Comparison of ENCODE assay signal across 8 cellular contexts in genomic region chr19:56393119-56394012, GRCh38. TPM values are rescaled to one million over a fixed set of nuclear protein-coding genes. Genes with fewer than 3 reads are reported as not detected.
A peak's percentile ranks its signal among the peaks of the same experiment; 100 is the strongest.
DNase-seq lines count a peak whose midpoint lies in the region; ATAC-seq, FAIRE-seq and TF ChIP-seq lines count a peak whose summit lies in the region.

Gene ZNF582 (minus strand): TSS chr19:56393534. CDS start chr19:56391752, 1,782 bp downstream.

- H3K79me2 ChIP-seq in smooth muscle cell (ENCODE audit: low read depth): no peaks in the 10 kb centered on the region

- H3K4me3 ChIP-seq in WERI-Rb-1 (ENCODE audit: low read depth, low read length) (peak within 1 kb of the TSS; percentile 87), cardiac fibroblast (replicated peaks in 1 of 2; ENCODE audit: low read depth in 2 of 2, low read length in 2 of 2) (peak within 1 kb of the TSS; percentile 70 to 87), smooth muscle cell (peak within 1 kb of the TSS; percentile 98)

- peak; percentile 96 for ATAC-seq in HG02759 (IDR thresholded peaks at IDR 0.05; ENCODE audit: unreplicated experiment)

- H3K9me3 Mint-ChIP-seq in immature natural killer cell: peaks cover 7 to 34% (median 9%) of the 10 kb centered on the region in 6 donors

- H3F3A ChIP-seq in smooth muscle cell (ENCODE audit: low read depth): no peaks in the 10 kb centered on the region

- peaks cover 0 to 5% (median 0%) of the 10 kb centered on the region in 3 donors for H3K27me3 Mint-ChIP-seq in immature natural killer cell (ENCODE audit: low read depth in 3 of 3)

- H3K4me1 Mint-ChIP-seq in immature natural killer cell: peaks cover 24% of the 10 kb centered on the region in 2 donors

- H3K4me3 Mint-ChIP-seq in immature natural killer cell: peak within 1 kb of the TSS; percentile 93 to 99 (median 97)

- H3K9me3 ChIP-seq in WERI-Rb-1 (ENCODE audit: severe bottlenecking) (peaks cover 2% of the 10 kb centered on the region), smooth muscle cell (replicated peaks; ENCODE audit: low read depth) (no peaks in the 10 kb centered on the region)

- peak within 1 kb of the TSS; percentile 99 for H2AFZ ChIP-seq in smooth muscle cell (ENCODE audit: low read depth)

- TF ChIP-seq POLR2A in GM12892 (IDR thresholded peaks at IDR 0.05; ENCODE audit: low read depth, low read length): peak; percentile 63; the same call in 1 of the 2 replicates

- peaks cover 35 to 46% (median 40%) of the 10 kb centered on the region in 3 donors for H3K36me3 Mint-ChIP-seq in immature natural killer cell

- H3K27me3 ChIP-seq in WERI-Rb-1 (ENCODE audit: insufficient read depth, low read depth, severe bottlenecking): no peaks in the 10 kb centered on the region
- H3K27me3 ChIP-seq in smooth muscle cell (ENCODE audit: low read depth): no peaks in the 10 kb centered on the region

- peak within 1 kb of the TSS; percentile 97 for H3K4me2 ChIP-seq in smooth muscle cell

- H3K36me3 ChIP-seq in WERI-Rb-1 (peaks cover 13% of the 10 kb centered on the region), smooth muscle cell (ENCODE audit: low read depth) (peaks cover 6% of the 10 kb centered on the region)

- peaks cover 6% of the 10 kb centered on the region for H3K4me1 ChIP-seq in smooth muscle cell (ENCODE audit: low read depth)

- peak within 1 kb of the TSS; percentile 77 to 98 (median 96) for H3K27ac Mint-ChIP-seq in immature natural killer cell

- WGBS in smooth muscle cell (ENCODE audit: low lambda C conversion rate): 5% methylated on average over 73 of the region's 73 CpGs

- peak; percentile 97 for FAIRE-seq in GM12892 (lab: Jason Lieb, UNC)

- DNase-seq in GM12892 (ENCODE audit: insufficient read length): peak; percentile 78
- peak; percentile 63 for DNase-seq in NCI-H1694 treated with DMSO at 0.1 percent for 48 hours (lab: John Stamatoyannopoulos, UW)
- DNase-seq in WERI-Rb-1: peak; percentile 96
- DNase-seq in cardiac fibroblast (ENCODE audit: low read depth in 2 of 2): peak; percentile 98
- DNase-seq in immature natural killer cell: peak; percentile 89 to 93 (median 93)
- peak; percentile 29 for DNase-seq in smooth muscle cell (lab: John Stamatoyannopoulos, UW; ENCODE audit: unreplicated experiment)
- DNase-seq in NCI-H1048 (lab: John Stamatoyannopoulos, UW): no peak

- peak within 1 kb of the TSS; percentile 100 for H3K27ac ChIP-seq in WERI-Rb-1
- peak within 1 kb of the TSS; percentile 84 for H3K27ac ChIP-seq in smooth muscle cell (ENCODE audit: low read depth)

- no peaks in the 10 kb centered on the region for H4K20me1 ChIP-seq in smooth muscle cell (ENCODE audit: low read depth)

- TF ChIP-seq CTCF in WERI-Rb-1 (IDR thresholded peaks at IDR 0.05; ENCODE audit: low read depth, low read length): peak; percentile 81
- peak; percentile 86 for TF ChIP-seq CTCF in cardiac fibroblast (IDR thresholded peaks at IDR 0.05; ENCODE audit: low read depth, low read length)
- TF ChIP-seq CTCF in smooth muscle cell (IDR thresholded peaks at IDR 0.05; ENCODE audit: borderline replicate concordance, insufficient read depth, poor library complexity, severe bottlenecking): peak; percentile 60

- peak within 1 kb of the TSS; percentile 94 for H3K9ac ChIP-seq in smooth muscle cell (ENCODE audit: low read depth)

RNA-seq across cellular contexts. Expression of gene ZNF582, which starts in this region (rescaled TPM):
- polyA plus RNA-seq in GM12892 (2012; ENCODE audit: missing spikeins): 0.45 TPM
- polyA plus RNA-seq in immature natural killer cell (1 to 10 TPM; 5.2 to 8.7 (median 8.2) TPM), smooth muscle cell (3.8 and 4.4 TPM in 2 replicates)
- total RNA-seq in smooth muscle cell: 0.99 and 4.9 TPM in 2 replicates
